In genomic region chr16:69397821-69398521, GRCh38 we compare ENCODE assay signal across 9 cellular contexts. TPM values are rescaled to one million over a fixed set of nuclear protein-coding genes. Genes with fewer than 3 reads are reported as not detected.
DNase-seq lines count a peak whose midpoint lies in the region; ATAC-seq and TF ChIP-seq lines count a peak whose summit lies in the region.
"Had no signal": no experiment of that assay in that cellular context is flagged by ENCODE, and none has a peak within 500 bp of the region (broad histone marks: within the 10 kb centered on the region; RNA-seq: fewer than 3 reads in every experiment).

No MANE protein-coding gene starts in this region.

- TF ChIP-seq CTCF in left ventricle myocardium inferior (IDR thresholded peaks at IDR 0.05; ENCODE audit: borderline replicate concordance) (peak; percentile 69), retinal pigment epithelial cell (conservative IDR thresholded peaks at IDR 0.05; ENCODE audit: low read depth, low read length) (peak; percentile 84), natural killer cell (IDR thresholded peaks at IDR 0.05) (no peak)

- DNase-seq in Caki2 (ENCODE audit: low read depth), result peak; percentile 91
- peak; percentile 83 for DNase-seq in HT-29 (ENCODE audit: low spot score)
- DNase-seq in activated T-helper 2 cell treated with anti-CD3 and anti-CD28 coated beads, Interferon-gamma antibody, Interleukin-2, Interleukin-4, amounts not matched to agents 10 μg/mL and 5 μg/mL and 100 μg/mL, durations not matched to agents 14 hours and 24 hours and 36 hours (ENCODE audit: low spot score), result no peak
- no peak for DNase-seq in left ventricle myocardium inferior
- DNase-seq in retinal pigment epithelial cell (ENCODE audit: low read depth), result no peak
- no peak for DNase-seq in NCI-H510A treated with DMSO at 0.1 percent for 48 hours (lab: John Stamatoyannopoulos, UW)
- no peak for DNase-seq in natural killer cell
- no peak for DNase-seq in activated CD4-positive, alpha-beta T cell treated with anti-CD3 and anti-CD28 coated beads for 48 hours

- H3K27me3 ChIP-seq in left ventricle myocardium inferior (ENCODE audit: low read depth), result no peaks in the 10 kb centered on the region

- no peaks in the 10 kb centered on the region for H3K9me3 ChIP-seq in left ventricle myocardium inferior (replicated peaks)

- intact Hi-C loops in activated T-helper 2 cell treated with anti-CD3 and anti-CD28 coated beads, Interferon-gamma antibody, Interleukin-2, Interleukin-4, amounts not matched to agents 10 μg/mL and 5 μg/mL and 100 μg/mL, durations not matched to agents 14 hours and 24 hours and 36 hours (cut with micrococcal nuclease), result loop anchor here (2.0 to 5.0 kb wide), 2 partner anchors 27 to 69 kb away; partner anchors contain the start of gene CYB5B
- intact Hi-C loops in left ventricle myocardium inferior (cut with micrococcal nuclease), result loop anchor here (10.0 kb wide), 2 partner anchors 167 to 257 kb away; partner anchors contain the start of gene NFAT5
- intact Hi-C loops in natural killer cell (cut with micrococcal nuclease), result loop anchor here (10.0 kb wide), 2 partner anchors 67 to 217 kb away; no protein-coding TSS in a partner anchor

- no peak overlapping the region for H3K4me3 Mint-ChIP-seq in activated T-helper 2 cell treated with anti-CD3 and anti-CD28 coated beads, Interferon-gamma antibody, Interleukin-2, Interleukin-4, amounts not matched to agents 10 μg/mL and 5 μg/mL and 100 μg/mL, durations not matched to agents 14 hours and 24 hours and 36 hours (ENCODE audit: low read depth)
- H3K4me3 Mint-ChIP-seq in natural killer cell, result no peak overlapping the region

- H3K27me3 Mint-ChIP-seq in activated T-helper 2 cell treated with anti-CD3 and anti-CD28 coated beads, Interferon-gamma antibody, Interleukin-2, Interleukin-4, amounts not matched to agents 10 μg/mL and 5 μg/mL and 100 μg/mL, durations not matched to agents 14 hours and 24 hours and 36 hours (ENCODE audit: low read depth), result peaks cover 5% of the 10 kb centered on the region
- no peaks in the 10 kb centered on the region for H3K27me3 Mint-ChIP-seq in natural killer cell (ENCODE audit: low read depth in 2 of 2)

- peaks cover 30% of the 10 kb centered on the region for H3K4me1 Mint-ChIP-seq in activated T-helper 2 cell treated with anti-CD3 and anti-CD28 coated beads, Interferon-gamma antibody, Interleukin-2, Interleukin-4, amounts not matched to agents 10 μg/mL and 5 μg/mL and 100 μg/mL, durations not matched to agents 14 hours and 24 hours and 36 hours (ENCODE audit: low read depth)
- H3K4me1 Mint-ChIP-seq in natural killer cell, result peaks cover 5 to 7% of the 10 kb centered on the region in 2 donors

- no peaks in the 10 kb centered on the region for H3K36me3 ChIP-seq in left ventricle myocardium inferior

- H3K4me1 ChIP-seq in left ventricle myocardium inferior, result peaks cover 44% of the 10 kb centered on the region

- in situ Hi-C loops in Caki2 (cut with HindIII; ENCODE audit: low pct_unique_long_range_greater_than_20kb, low sequenced_read_pairs), result loop anchor here (5.0 kb wide), 1 partner anchor 64 kb away; no protein-coding TSS in a partner anchor

- H3K4me3 ChIP-seq in left ventricle myocardium inferior (peak overlapping the region; percentile 43), retinal pigment epithelial cell (ENCODE audit: low read length) (no peak overlapping the region)
- H3K4me3 ChIP-seq: SK-N-MC had no signal

- no peaks in the 10 kb centered on the region for H3K36me3 Mint-ChIP-seq in activated T-helper 2 cell treated with anti-CD3 and anti-CD28 coated beads, Interferon-gamma antibody, Interleukin-2, Interleukin-4, amounts not matched to agents 10 μg/mL and 5 μg/mL and 100 μg/mL, durations not matched to agents 14 hours and 24 hours and 36 hours (ENCODE audit: low read depth)
- H3K36me3 Mint-ChIP-seq in natural killer cell, result no peaks in the 10 kb centered on the region

- H3K9me3 Mint-ChIP-seq in activated T-helper 2 cell treated with anti-CD3 and anti-CD28 coated beads, Interferon-gamma antibody, Interleukin-2, Interleukin-4, amounts not matched to agents 10 μg/mL and 5 μg/mL and 100 μg/mL, durations not matched to agents 14 hours and 24 hours and 36 hours, result no peaks in the 10 kb centered on the region
- H3K9me3 Mint-ChIP-seq in natural killer cell, result no peaks in the 10 kb centered on the region

- peak overlapping the region; percentile 7 for H3K27ac Mint-ChIP-seq in activated T-helper 2 cell treated with anti-CD3 and anti-CD28 coated beads, Interferon-gamma antibody, Interleukin-2, Interleukin-4, amounts not matched to agents 10 μg/mL and 5 μg/mL and 100 μg/mL, durations not matched to agents 14 hours and 24 hours and 36 hours
- peak overlapping the region in 1 of 2 donors; percentile 48 for H3K27ac Mint-ChIP-seq in natural killer cell

- H3K27ac ChIP-seq in left ventricle myocardium inferior (replicated peaks), result peak overlapping the region; percentile 83
- H3K27ac ChIP-seq: SK-N-MC had no signal

- no peak for ATAC-seq in natural killer cell

RNA-seq across cellular contexts. Expression of gene TERF2, which starts 12.2 kb away (rescaled TPM):
- total RNA-seq in Caki2 (2014; rRNA removed; shearing (Covaris generic); ENCODE audit: low replicate concordance), result 11.4 and 23.7 TPM in 2 replicates
- 6.0 and 6.9 TPM in 2 replicates for total RNA-seq in HT-29 (2014; rRNA removed; shearing (Covaris generic))
- total RNA-seq in activated T-helper 2 cell treated with anti-CD3 and anti-CD28 coated beads, Interferon-gamma antibody, Interleukin-2, Interleukin-4, amounts not matched to agents 10 μg/mL and 5 μg/mL and 100 μg/mL, durations not matched to agents 14 hours and 24 hours and 36 hours, result 56.0 and 61.9 TPM in 2 replicates
- total RNA-seq in left ventricle myocardium inferior (25.0 TPM), natural killer cell (10 to 100 TPM; 35.0 to 44.2 (median 36.6) TPM)

RNA-seq across cellular contexts. Expression of gene CYB5B, which starts 26.4 kb away (rescaled TPM):
- total RNA-seq in Caki2 (2014; rRNA removed; shearing (Covaris generic); ENCODE audit: low replicate concordance), result 119 and 138 TPM in 2 replicates
- 57.8 and 60.2 TPM in 2 replicates for total RNA-seq in HT-29 (2014; rRNA removed; shearing (Covaris generic))
- total RNA-seq in activated T-helper 2 cell treated with anti-CD3 and anti-CD28 coated beads, Interferon-gamma antibody, Interleukin-2, Interleukin-4, amounts not matched to agents 10 μg/mL and 5 μg/mL and 100 μg/mL, durations not matched to agents 14 hours and 24 hours and 36 hours, result 201 and 204 TPM in 2 replicates
- total RNA-seq in left ventricle myocardium inferior, result 69.0 TPM
- total RNA-seq in natural killer cell, result 100 to 1,000 TPM in 1 of 3 donors, 10 to 100 TPM in 2; 73.1 to 106 (median 88.4) TPM

RNA-seq across cellular contexts. Expression of gene TMED6, which starts 46.4 kb away (rescaled TPM):
- 4.1 TPM in 1 of 2 replicates, not detected in the other for total RNA-seq in Caki2 (2014; rRNA removed; shearing (Covaris generic); ENCODE audit: low replicate concordance)
- 0.10 TPM in 1 of 2 replicates, not detected in the other for total RNA-seq in HT-29 (2014; rRNA removed; shearing (Covaris generic))
- total RNA-seq in activated T-helper 2 cell treated with anti-CD3 and anti-CD28 coated beads, Interferon-gamma antibody, Interleukin-2, Interleukin-4, amounts not matched to agents 10 μg/mL and 5 μg/mL and 100 μg/mL, durations not matched to agents 14 hours and 24 hours and 36 hours, result 1.8 and 1.9 TPM in 2 replicates
- total RNA-seq in left ventricle myocardium inferior (not detected), natural killer cell (1 to 10 TPM; 1.4 to 1.8 (median 1.6) TPM)

RNA-seq across cellular contexts. Expression of gene NIP7, which starts 58.4 kb away (rescaled TPM):
- 18.7 and 25.7 TPM in 2 replicates for total RNA-seq in Caki2 (2014; rRNA removed; shearing (Covaris generic); ENCODE audit: low replicate concordance)
- 20.1 and 24.5 TPM in 2 replicates for total RNA-seq in HT-29 (2014; rRNA removed; shearing (Covaris generic))
- total RNA-seq in activated T-helper 2 cell treated with anti-CD3 and anti-CD28 coated beads, Interferon-gamma antibody, Interleukin-2, Interleukin-4, amounts not matched to agents 10 μg/mL and 5 μg/mL and 100 μg/mL, durations not matched to agents 14 hours and 24 hours and 36 hours, result 60.5 and 60.8 TPM in 2 replicates
- total RNA-seq in left ventricle myocardium inferior (8.2 TPM), natural killer cell (10 to 100 TPM; 33.7 to 41.8 (median 37.7) TPM)

RNA-seq across cellular contexts. Expression of gene COG8, which starts 58.6 kb away (rescaled TPM):
- total RNA-seq in Caki2 (2014; rRNA removed; shearing (Covaris generic); ENCODE audit: low replicate concordance), result 56.2 and 68.1 TPM in 2 replicates
- 50.4 and 55.8 TPM in 2 replicates for total RNA-seq in HT-29 (2014; rRNA removed; shearing (Covaris generic))
- 41.5 and 42.9 TPM in 2 replicates for total RNA-seq in activated T-helper 2 cell treated with anti-CD3 and anti-CD28 coated beads, Interferon-gamma antibody, Interleukin-2, Interleukin-4, amounts not matched to agents 10 μg/mL and 5 μg/mL and 100 μg/mL, durations not matched to agents 14 hours and 24 hours and 36 hours
- total RNA-seq in left ventricle myocardium inferior (24.1 TPM), natural killer cell (10 to 100 TPM; 26.3 to 34.6 (median 29.0) TPM)

Comparison
In these comparisons a context has a peak if more than half of its experiments do, and no peak if none do; other contexts are left out.
1. DNase-seq: peak in Caki2 (single experiment) and HT-29 (single experiment); none in activated T-helper 2 cell treated with anti-CD3 and anti-CD28 coated beads, Interferon-gamma antibody, Interleukin-2, Interleukin-4, amounts not matched to agents 10 μg/mL and 5 μg/mL and 100 μg/mL, durations not matched to agents 14 hours and 24 hours and 36 hours (single experiment), left ventricle myocardium inferior (single experiment), retinal pigment epithelial cell (single experiment), NCI-H510A treated with DMSO at 0.1 percent for 48 hours (single experiment), natural killer cell (single experiment) and activated CD4-positive, alpha-beta T cell treated with anti-CD3 and anti-CD28 coated beads for 48 hours (single experiment).